17 cellular contexts compared by ENCODE assay signal in genomic region chr1:58887059-58887458, GRCh38.
A peak's percentile ranks its signal among the peaks of the same experiment; 100 is the strongest.
DNase-seq lines count a peak whose midpoint lies in the region; ATAC-seq and TF ChIP-seq lines count a peak whose summit lies in the region.
"Had no signal": no experiment of that assay in that cellular context is flagged by ENCODE, and none has a peak within 500 bp of the region (broad histone marks: within the 10 kb centered on the region; RNA-seq: fewer than 3 reads in every experiment).

No MANE protein-coding gene starts in this region.

- H3K27me3 ChIP-seq in Caco-2 (replicated peaks; ENCODE audit: control insufficient read depth, insufficient read depth, low read length) (no peaks in the 10 kb centered on the region), right cardiac atrium (ENCODE audit: control insufficient read depth, insufficient read depth) (no peaks in the 10 kb centered on the region), gastrocnemius medialis (no peaks in the 10 kb centered on the region)

- H3K36me3 ChIP-seq in Caco-2 (ENCODE audit: control insufficient read depth, insufficient read depth, low read length) (no peaks in the 10 kb centered on the region), gastrocnemius medialis (no peaks in the 10 kb centered on the region)

- H3K4me1 Mint-ChIP-seq in Caco-2 (ENCODE audit: low read depth, unreplicated experiment) (peaks cover 33% of the 10 kb centered on the region), WTC11 (peaks cover 6% of the 10 kb centered on the region)

- H3K4me1 ChIP-seq in Caco-2, result peaks cover 42% of the 10 kb centered on the region
- H3K4me1 ChIP-seq in right cardiac atrium (ENCODE audit: control insufficient read depth, insufficient read depth, low read length), result peaks cover 27% of the 10 kb centered on the region
- H3K4me1 ChIP-seq in gastrocnemius medialis, result peaks cover 55 to 67% of the 10 kb centered on the region in 2 donors

- no peak overlapping the region for H3K4me3 ChIP-seq in Caco-2 (ENCODE audit: low read depth, low read length)
- no peak overlapping the region for H3K4me3 ChIP-seq in cardiac fibroblast (replicated peaks in 1 of 2; ENCODE audit: low read depth in 2 of 2, low read length in 2 of 2)
- H3K4me3 ChIP-seq in right cardiac atrium (ENCODE audit: low read length), result no peak overlapping the region
- no peak overlapping the region for H3K4me3 ChIP-seq in gastrocnemius medialis

- POLR2A ChIA-PET in Caco-2 (lab: Charles Lee) (no interaction called here), WTC11 (lab: Charles Lee) (no interaction called here)

- intact Hi-C loops in Caco-2 (cut with micrococcal nuclease; ENCODE audit: unreplicated experiment), result no loop called here
- intact Hi-C loops in right cardiac atrium (cut with DNase I), result loop anchor here in 3 of 4 donors (5.0 to 10.0 kb wide), 2 partner anchors 72 to 100 kb away; no protein-coding TSS in a partner anchor
- intact Hi-C loops in gastrocnemius medialis (cut with DNase I; ENCODE audit: low total_unique reads), result loop anchor here (5.0 kb wide), 1 partner anchor 130 kb away; no protein-coding TSS in a partner anchor

- H3K27me3 Mint-ChIP-seq in Caco-2 (ENCODE audit: insufficient read depth, unreplicated experiment) (no peaks in the 10 kb centered on the region), WTC11 (ENCODE audit: low read depth) (no peaks in the 10 kb centered on the region; the same call in 1 of the 2 replicates)
- H3K27me3 Mint-ChIP-seq: effector memory CD8-positive, alpha-beta T cell; stimulated activated memory B cell treated with anti-CD40 and anti-IgM and Interleukin-4, amounts not matched to agents 10 μg/mL and 1 μg/mL and 100 μg/mL, for 72 hours had no signal

- DNase-seq in Caco-2, result no peak
- DNase-seq in cardiac fibroblast (ENCODE audit: low read depth in 2 of 2), result peak; percentile 51 to 70
- DNase-seq in right cardiac atrium, result no peak
- DNase-seq in gastrocnemius medialis, result no peak
- no peak for DNase-seq in amniotic stem cell (lab: John Stamatoyannopoulos, UW)
- no peak for DNase-seq in WTC11 (ENCODE audit: low spot score)
- DNase-seq in 8988T, result no peak
- DNase-seq in ecto neural progenitor cell (ENCODE audit: low spot score), result no peak
- DNase-seq: activated CD4-positive, alpha-beta T cell treated with anti-CD3 and anti-CD28 coated beads, Interleukin-2, amount 50 U/mL, for 1 hour; amygdala; DMS153; effector memory CD8-positive, alpha-beta T cell; H9; NCI-H1092 treated with DMSO at 0.1 percent for 48 hours; NK-92 treated with Interleukin-12 subunit alpha and Interleukin-12 subunit beta, amount 100 ng/mL, for 24 hours; SHP77 had no signal

- no TSS peak for BruUV-seq in Caco-2 (replicated peaks; lab: Mats Ljungman, UMichigan)

- ATAC-seq in right cardiac atrium, result peak in 1 of 2 donors; percentile 34
- ATAC-seq in gastrocnemius medialis, result no peak
- ATAC-seq in WTC11, result no peak
- ATAC-seq: effector memory CD8-positive, alpha-beta T cell; stimulated activated memory B cell treated with anti-CD40 and anti-IgM and Interleukin-4, amounts not matched to agents 10 μg/mL and 1 μg/mL and 100 μg/mL, for 72 hours had no signal

- H3K9me3 Mint-ChIP-seq in Caco-2 (ENCODE audit: unreplicated experiment) (peaks cover 9% of the 10 kb centered on the region), WTC11 (peaks cover 4% of the 10 kb centered on the region; the same call in 1 of the 2 replicates)
- H3K9me3 Mint-ChIP-seq: effector memory CD8-positive, alpha-beta T cell; H9; stimulated activated memory B cell treated with anti-CD40 and anti-IgM and Interleukin-4, amounts not matched to agents 10 μg/mL and 1 μg/mL and 100 μg/mL, for 72 hours had no signal

- H3K27ac ChIP-seq in right cardiac atrium (ENCODE audit: low read length) (peak overlapping the region; percentile 25), gastrocnemius medialis (peak overlapping the region; percentile 80 to 89 (median 84))

- TF ChIP-seq POLR2A in gastrocnemius medialis (IDR thresholded peaks at IDR 0.05), result no peak

- CTCF ChIA-PET in Caco-2 (lab: Charles Lee), result no interaction called here
- CTCF ChIA-PET in WTC11 (lab: Charles Lee), result no interaction called here

- H3K9me3 ChIP-seq in Caco-2 (no peaks in the 10 kb centered on the region), right cardiac atrium (ENCODE audit: control insufficient read depth, low read length) (no peaks in the 10 kb centered on the region), gastrocnemius medialis (no peaks in the 10 kb centered on the region)

- H3K27ac Mint-ChIP-seq in Caco-2 (ENCODE audit: unreplicated experiment), result peak overlapping the region; percentile 78
- no peak overlapping the region for H3K27ac Mint-ChIP-seq in WTC11
- H3K27ac Mint-ChIP-seq: H9; stimulated activated memory B cell treated with anti-CD40 and anti-IgM and Interleukin-4, amounts not matched to agents 10 μg/mL and 1 μg/mL and 100 μg/mL, for 72 hours had no signal

- TF ChIP-seq CTCF in Caco-2 (IDR thresholded peaks at IDR 0.05; ENCODE audit: insufficient read depth in 1 of 2, low read depth in 1 of 2, low read length in 1 of 2, severe bottlenecking in 1 of 2, unreplicated experiment in 1 of 2) (no peak), cardiac fibroblast (IDR thresholded peaks at IDR 0.05; ENCODE audit: low read depth, low read length) (no peak), gastrocnemius medialis (IDR thresholded peaks at IDR 0.05 in 4 of 5, conservative IDR thresholded peaks at IDR 0.05 in 1 of 5) (no peak), WTC11 (IDR thresholded peaks at IDR 0.05) (no peak)

- no peaks in the 10 kb centered on the region for H3K36me3 Mint-ChIP-seq in Caco-2 (ENCODE audit: insufficient read depth, unreplicated experiment)
- no peaks in the 10 kb centered on the region for H3K36me3 Mint-ChIP-seq in WTC11
- H3K36me3 Mint-ChIP-seq: stimulated activated memory B cell treated with anti-CD40 and anti-IgM and Interleukin-4, amounts not matched to agents 10 μg/mL and 1 μg/mL and 100 μg/mL, for 72 hours had no signal

- in situ Hi-C loops in gastrocnemius medialis (cut with MboI; ENCODE audit: low sequenced_read_pairs in 4 of 4), result loop anchor here in 2 of 4 donors (25.0 kb wide), 2 partner anchors 100 to 400 kb away; partner anchors contain the start of genes FGGY (in 2 of the 2) and JUN (in 1 of the 2)

- H3K4me3 Mint-ChIP-seq in Caco-2 (ENCODE audit: unreplicated experiment) (no peak overlapping the region), WTC11 (no peak overlapping the region)
- H3K4me3 Mint-ChIP-seq: H9; stimulated activated memory B cell treated with anti-CD40 and anti-IgM and Interleukin-4, amounts not matched to agents 10 μg/mL and 1 μg/mL and 100 μg/mL, for 72 hours had no signal

TF ChIP-seq in WTC11, 78 proteins besides CTCF, POLR2A, EP300 and RAD21 (continues in another document):
- TF ChIP-seq GRHL2 (CRISPR knock-in tag; IDR thresholded peaks at IDR 0.05; ENCODE audit: insufficient replicate concordance, severe bottlenecking), result no peak
- TF ChIP-seq STAT6 (CRISPR knock-in tag; conservative IDR thresholded peaks at IDR 0.05; ENCODE audit: low read depth), result no peak
- TF ChIP-seq USF2 (CRISPR knock-in tag; IDR thresholded peaks at IDR 0.05), result no peak
- no peak for TF ChIP-seq ZNF263 (CRISPR knock-in tag; IDR thresholded peaks at IDR 0.05; ENCODE audit: low read depth)
- TF ChIP-seq NFATC4 (CRISPR knock-in tag; IDR thresholded peaks at IDR 0.05), result no peak
- TF ChIP-seq ZNF671 (CRISPR knock-in tag; IDR thresholded peaks at IDR 0.05), result no peak
- TF ChIP-seq SOX15 (CRISPR knock-in tag; IDR thresholded peaks at IDR 0.05), result no peak
- no peak for TF ChIP-seq AR (CRISPR knock-in tag; IDR thresholded peaks at IDR 0.05)

Comparison
In these comparisons a context has a peak if more than half of its experiments do, and no peak if none do; other contexts are left out.
1. DNase-seq: peak in cardiac fibroblast (2 of 2); none in Caco-2 (0 of 2), right cardiac atrium (0 of 3), gastrocnemius medialis (0 of 2), amniotic stem cell (single experiment), WTC11 (single experiment), 8988T (single experiment) and ecto neural progenitor cell (single experiment).